ENCODE assay signal across 1 cellular context in genomic region chr9:127833555-127833954, GRCh38.
TF ChIP-seq lines count a peak whose summit lies in the region.

No MANE protein-coding gene starts in this region.

TF ChIP-seq in SK-N-SH, 30 proteins besides CTCF, POLR2A, EP300 and RAD21 (continued from another document):
- TF ChIP-seq ZBTB33 (IDR thresholded peaks at IDR 0.05; ENCODE audit: borderline replicate concordance, low read depth), result no peak
- TF ChIP-seq NFIC (IDR thresholded peaks at IDR 0.05; ENCODE audit: borderline replicate concordance), result no peak
- TF ChIP-seq, protein P1, sequence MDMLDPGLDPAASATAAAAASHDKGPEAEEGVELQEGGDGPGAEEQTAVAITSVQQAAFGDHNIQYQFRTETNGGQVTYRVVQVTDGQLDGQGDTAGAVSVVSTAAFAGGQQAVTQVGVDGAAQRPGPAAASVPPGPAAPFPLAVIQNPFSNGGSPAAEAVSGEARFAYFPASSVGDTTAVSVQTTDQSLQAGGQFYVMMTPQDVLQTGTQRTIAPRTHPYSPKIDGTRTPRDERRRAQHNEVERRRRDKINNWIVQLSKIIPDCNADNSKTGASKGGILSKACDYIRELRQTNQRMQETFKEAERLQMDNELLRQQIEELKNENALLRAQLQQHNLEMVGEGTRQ (IDR thresholded peaks at IDR 0.05; ENCODE audit: borderline replicate concordance, low read depth, low read length), result no peak
- TF ChIP-seq POLR2AphosphoS5 (IDR thresholded peaks at IDR 0.05; ENCODE audit: low read depth, low read length), result no peak
- no peak for TF ChIP-seq REST (IDR thresholded peaks at IDR 0.05; ENCODE audit: low read depth, low read length)
- no peak for TF ChIP-seq SIN3A (IDR thresholded peaks at IDR 0.05; ENCODE audit: borderline replicate concordance, low read depth, low read length)
- TF ChIP-seq RXRA (IDR thresholded peaks at IDR 0.05; ENCODE audit: borderline replicate concordance, low read depth), result no peak
- no peak for TF ChIP-seq SMC3 (IDR thresholded peaks at IDR 0.05; ENCODE audit: low read depth, low read length)
- TF ChIP-seq FOSL2 (IDR thresholded peaks at IDR 0.05; ENCODE audit: borderline replicate concordance, low read depth), result no peak
- no peak for TF ChIP-seq EZH2phosphoT487 (IDR thresholded peaks at IDR 0.05; ENCODE audit: borderline replicate concordance, low read depth)
- no peak for TF ChIP-seq MEF2A (IDR thresholded peaks at IDR 0.05; ENCODE audit: borderline replicate concordance, low read depth)
